ENCODE assay signal across 14 cellular contexts in genomic region chr5:83553000-83553486, GRCh38.
DNase-seq lines count a peak whose midpoint lies in the region; TF ChIP-seq lines count a peak whose summit lies in the region.
"Had no signal": no experiment of that assay in that cellular context is flagged by ENCODE, and none has a peak within 500 bp of the region (broad histone marks: within the 10 kb centered on the region; RNA-seq: fewer than 3 reads in every experiment).

No MANE protein-coding gene starts in this region.

- intact Hi-C loops in uterus (cut with DNase I; ENCODE audit: low total_unique reads) = no loop called here

- H3K36me3 Mint-ChIP-seq in mesothelial cell of epicardium = peaks cover 28% of the 10 kb centered on the region
- peaks cover 51% of the 10 kb centered on the region for H3K36me3 Mint-ChIP-seq in progenitor cell of endocrine pancreas (ENCODE audit: insufficient read depth)

- TF ChIP-seq CTCF in fibroblast of the aortic adventitia (IDR thresholded peaks at IDR 0.05; ENCODE audit: insufficient read depth, low read length) = no peak
- no peak for TF ChIP-seq CTCF in uterus (IDR thresholded peaks at IDR 0.05)
- no peak for TF ChIP-seq CTCF in mesothelial cell of epicardium (IDR thresholded peaks at IDR 0.05; ENCODE audit: unreplicated experiment)
- TF ChIP-seq CTCF in progenitor cell of endocrine pancreas (IDR thresholded peaks at IDR 0.05; ENCODE audit: unreplicated experiment) = no peak

- H3K9me3 Mint-ChIP-seq in mesothelial cell of epicardium (no peaks in the 10 kb centered on the region), progenitor cell of endocrine pancreas (ENCODE audit: low read depth) (no peaks in the 10 kb centered on the region)
- H3K9me3 Mint-ChIP-seq: activated T-helper 1 cell treated with anti-CD3 and anti-CD28 coated beads, Interleukin-12 subunit alpha, Interleukin-12 subunit beta, Interleukin-2, Interleukin-4 antibody, amounts not matched to agents 30 ng/mL and 10 ng/mL and 1 ng/mL, durations not matched to agents 14 hours and 24 hours and 36 hours had no signal

- H3K4me3 Mint-ChIP-seq in mesothelial cell of epicardium (no peak overlapping the region), progenitor cell of endocrine pancreas (ENCODE audit: low read depth) (no peak overlapping the region)
- H3K4me3 Mint-ChIP-seq: activated T-helper 1 cell treated with anti-CD3 and anti-CD28 coated beads, Interleukin-12 subunit alpha, Interleukin-12 subunit beta, Interleukin-2, Interleukin-4 antibody, amounts not matched to agents 30 ng/mL and 10 ng/mL and 1 ng/mL, durations not matched to agents 14 hours and 24 hours and 36 hours had no signal

- H3K27me3 Mint-ChIP-seq in mesothelial cell of epicardium (ENCODE audit: low read depth) (no peaks in the 10 kb centered on the region), progenitor cell of endocrine pancreas (peaks cover 3% of the 10 kb centered on the region)

- H3K27ac Mint-ChIP-seq in mesothelial cell of epicardium (no peak overlapping the region), progenitor cell of endocrine pancreas (no peak overlapping the region)
- H3K27ac Mint-ChIP-seq: activated T-helper 1 cell treated with anti-CD3 and anti-CD28 coated beads, Interleukin-12 subunit alpha, Interleukin-12 subunit beta, Interleukin-2, Interleukin-4 antibody, amounts not matched to agents 30 ng/mL and 10 ng/mL and 1 ng/mL, durations not matched to agents 14 hours and 24 hours and 36 hours had no signal

- H3K27me3 ChIP-seq in uterus = no peaks in the 10 kb centered on the region

- H3K9me3 ChIP-seq in uterus = no peaks in the 10 kb centered on the region

- no peak for TF ChIP-seq POLR2A in uterus (IDR thresholded peaks at IDR 0.05)

- no peak overlapping the region for H3K4me3 ChIP-seq in fibroblast of the aortic adventitia (ENCODE audit: low read depth, low read length)
- H3K4me3 ChIP-seq in uterus = no peak overlapping the region

- H3K27ac ChIP-seq in uterus = peak overlapping the region in 1 of 2 donors; percentile 1
- H3K27ac ChIP-seq: parathyroid adenoma had no signal

- H3K4me1 Mint-ChIP-seq in mesothelial cell of epicardium = peaks cover 18% of the 10 kb centered on the region
- H3K4me1 Mint-ChIP-seq in progenitor cell of endocrine pancreas (ENCODE audit: low read depth) = peaks cover 39% of the 10 kb centered on the region

- no peaks in the 10 kb centered on the region for H3K4me1 ChIP-seq in uterus
- H3K4me1 ChIP-seq: parathyroid adenoma had no signal

- H3K36me3 ChIP-seq in uterus = no peaks in the 10 kb centered on the region

- DNase-seq in fibroblast of the aortic adventitia (ENCODE audit: low read depth) = peak; percentile 99
- DNase-seq in mucosa of gallbladder (ENCODE audit: low spot score) = peak; percentile 47
- DNase-seq in uterus = peak; percentile 29 to 48
- DNase-seq in mesothelial cell of epicardium (ENCODE audit: low spot score in 2 of 2, unreplicated experiment in 2 of 2) = no peak
- no peak for DNase-seq in SW480 (ENCODE audit: low spot score)
- no peak for DNase-seq in progenitor cell of endocrine pancreas (ENCODE audit: low spot score, unreplicated experiment)
- DNase-seq: activated CD4-positive, alpha-beta T cell treated with anti-CD3 and anti-CD28 coated beads, Interleukin-2, amount 50 U/mL, for 48 hours; EL; NCI-H1436 treated with DMSO at 0.1 percent for 48 hours; NCI-H524; OCI-M1 had no signal

TF ChIP-seq in PFSK-1, 5 proteins besides CTCF, POLR2A, EP300 and RAD21:
- TF ChIP-seq FOXP2 (optimal IDR thresholded peaks at IDR 0.05; ENCODE audit: borderline replicate concordance, extremely low read depth, extremely low read length, insufficient read depth) (no peak), SIN3A (IDR thresholded peaks at IDR 0.05; ENCODE audit: borderline replicate concordance, insufficient read depth, low read length) (no peak), POLR2AphosphoS5 (IDR thresholded peaks at IDR 0.05; ENCODE audit: low read depth, low read length) (0 out of 2 replicates have a peak, but pooled peaks have one; percentile 29)
- TF ChIP-seq, protein P1, sequence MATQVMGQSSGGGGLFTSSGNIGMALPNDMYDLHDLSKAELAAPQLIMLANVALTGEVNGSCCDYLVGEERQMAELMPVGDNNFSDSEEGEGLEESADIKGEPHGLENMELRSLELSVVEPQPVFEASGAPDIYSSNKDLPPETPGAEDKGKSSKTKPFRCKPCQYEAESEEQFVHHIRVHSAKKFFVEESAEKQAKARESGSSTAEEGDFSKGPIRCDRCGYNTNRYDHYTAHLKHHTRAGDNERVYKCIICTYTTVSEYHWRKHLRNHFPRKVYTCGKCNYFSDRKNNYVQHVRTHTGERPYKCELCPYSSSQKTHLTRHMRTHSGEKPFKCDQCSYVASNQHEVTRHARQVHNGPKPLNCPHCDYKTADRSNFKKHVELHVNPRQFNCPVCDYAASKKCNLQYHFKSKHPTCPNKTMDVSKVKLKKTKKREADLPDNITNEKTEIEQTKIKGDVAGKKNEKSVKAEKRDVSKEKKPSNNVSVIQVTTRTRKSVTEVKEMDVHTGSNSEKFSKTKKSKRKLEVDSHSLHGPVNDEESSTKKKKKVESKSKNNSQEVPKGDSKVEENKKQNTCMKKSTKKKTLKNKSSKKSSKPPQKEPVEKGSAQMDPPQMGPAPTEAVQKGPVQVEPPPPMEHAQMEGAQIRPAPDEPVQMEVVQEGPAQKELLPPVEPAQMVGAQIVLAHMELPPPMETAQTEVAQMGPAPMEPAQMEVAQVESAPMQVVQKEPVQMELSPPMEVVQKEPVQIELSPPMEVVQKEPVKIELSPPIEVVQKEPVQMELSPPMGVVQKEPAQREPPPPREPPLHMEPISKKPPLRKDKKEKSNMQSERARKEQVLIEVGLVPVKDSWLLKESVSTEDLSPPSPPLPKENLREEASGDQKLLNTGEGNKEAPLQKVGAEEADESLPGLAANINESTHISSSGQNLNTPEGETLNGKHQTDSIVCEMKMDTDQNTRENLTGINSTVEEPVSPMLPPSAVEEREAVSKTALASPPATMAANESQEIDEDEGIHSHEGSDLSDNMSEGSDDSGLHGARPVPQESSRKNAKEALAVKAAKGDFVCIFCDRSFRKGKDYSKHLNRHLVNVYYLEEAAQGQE (IDR thresholded peaks at IDR 0.05; ENCODE audit: insufficient read depth in 1 of 2, low read depth in 2 of 2, low read length in 2 of 2) = no peak

Comparison
In these comparisons a context has a peak if more than half of its experiments do, and no peak if none do; other contexts are left out.
1. DNase-seq: peak in fibroblast of the aortic adventitia (single experiment), mucosa of gallbladder (single experiment) and uterus (2 of 2); none in mesothelial cell of epicardium (0 of 2), SW480 (single experiment) and progenitor cell of endocrine pancreas (single experiment).